In genomic region chr20:584375-585301, GRCh38 we compare ENCODE assay signal across 10 cellular contexts. TPM values are rescaled to one million over a fixed set of nuclear protein-coding genes. Genes with fewer than 3 reads are reported as not detected.
DNase-seq lines count a peak whose midpoint lies in the region; ATAC-seq lines count a peak whose summit lies in the region.
"Had no signal": no experiment of that assay in that cellular context is flagged by ENCODE, and none has a peak within 500 bp of the region (broad histone marks: within the 10 kb centered on the region; RNA-seq: fewer than 3 reads in every experiment).

No MANE protein-coding gene starts in this region.

- peaks cover 7% of the 10 kb centered on the region for H3K4me1 ChIP-seq in SJCRH30
- H3K4me1 ChIP-seq: ascending aorta had no signal

- peak; percentile 20 for DNase-seq in ACHN
- DNase-seq in Daoy (ENCODE audit: low read depth), result peak; percentile 34
- peak; percentile 60 for DNase-seq in NCI-H82 (lab: John Stamatoyannopoulos, UW)
- no peak for DNase-seq in effector memory CD8-positive, alpha-beta T cell
- DNase-seq in SJCRH30, result no peak
- DNase-seq: activated CD4-positive, alpha-beta T cell treated with anti-CD3 and anti-CD28 coated beads for 1 hour had no signal

- H3K4me3 Mint-ChIP-seq in effector memory CD8-positive, alpha-beta T cell, result no peak overlapping the region

- H3K36me3 ChIP-seq in SJCRH30, result no peaks in the 10 kb centered on the region
- H3K36me3 ChIP-seq: ascending aorta had no signal

- peaks cover 3% of the 10 kb centered on the region; the same call in 1 of the 2 replicates for H3K27me3 ChIP-seq in SJCRH30
- H3K27me3 ChIP-seq: ascending aorta had no signal

- peaks cover 13 to 15% of the 10 kb centered on the region in 2 donors for H3K27me3 Mint-ChIP-seq in effector memory CD8-positive, alpha-beta T cell

- in situ Hi-C loops in ACHN (cut with HindIII; ENCODE audit: low pct_ligation_motif_present, low pct_unique_long_range_greater_than_20kb, low sequenced_read_pairs), result no loop called here

- peak; percentile 33 for ATAC-seq in effector memory CD8-positive, alpha-beta T cell (replicated peaks)
- ATAC-seq in GM19452 (IDR thresholded peaks at IDR 0.05; ENCODE audit: unreplicated experiment), result no peak
- ATAC-seq in GM19023 (IDR thresholded peaks at IDR 0.05; ENCODE audit: unreplicated experiment), result no peak
- no peak for ATAC-seq in HG02852 (IDR thresholded peaks at IDR 0.05; ENCODE audit: unreplicated experiment)

- no peaks in the 10 kb centered on the region for H3K4me1 Mint-ChIP-seq in effector memory CD8-positive, alpha-beta T cell (ENCODE audit: low read depth in 2 of 2)

- no peaks in the 10 kb centered on the region for H3K9me3 Mint-ChIP-seq in effector memory CD8-positive, alpha-beta T cell

- 0 out of 2 replicates have a peak, but pooled peaks cover 2% of the 10 kb centered on the region for H3K9me3 ChIP-seq in SJCRH30 (replicated peaks)
- H3K9me3 ChIP-seq: ascending aorta had no signal

- H3K27ac Mint-ChIP-seq in effector memory CD8-positive, alpha-beta T cell, result no peak overlapping the region

- no peak overlapping the region for H3K27ac ChIP-seq in SJCRH30
- H3K27ac ChIP-seq: ascending aorta had no signal

- no peaks in the 10 kb centered on the region for H3K36me3 Mint-ChIP-seq in effector memory CD8-positive, alpha-beta T cell (ENCODE audit: insufficient read depth)

- H3K4me3 ChIP-seq in SJCRH30, result no peak overlapping the region
- H3K4me3 ChIP-seq: ascending aorta had no signal

RNA-seq across cellular contexts. Expression of gene TCF15, which starts 25.5 kb away (rescaled TPM):
- 0.18 and 1.0 TPM in 2 replicates for total RNA-seq in Daoy (2014; rRNA removed; shearing (Covaris generic))
- not detected in 2 replicates for total RNA-seq in SJCRH30 (2014; rRNA removed; shearing (Covaris generic))

RNA-seq across cellular contexts. Expression of gene CSNK2A1, which starts 41.0 kb away (rescaled TPM):
- total RNA-seq in Daoy (2014; rRNA removed; shearing (Covaris generic)), result 123 and 154 TPM in 2 replicates
- 167 and 200 TPM in 2 replicates for total RNA-seq in SJCRH30 (2014; rRNA removed; shearing (Covaris generic))

Comparison
In these comparisons a context has a peak if more than half of its experiments do, and no peak if none do; other contexts are left out.
1. DNase-seq: peak in ACHN (single experiment), Daoy (single experiment) and NCI-H82 (single experiment); none in effector memory CD8-positive, alpha-beta T cell (0 of 3) and SJCRH30 (0 of 2).